ENCODE assay signal across 8 cellular contexts in genomic region chr2:38601061-38601460, GRCh38. TPM values are rescaled to one million over a fixed set of nuclear protein-coding genes. Genes with fewer than 3 reads are reported as not detected.
DNase-seq lines count a peak whose midpoint lies in the region; ATAC-seq and TF ChIP-seq lines count a peak whose summit lies in the region.

No MANE protein-coding gene starts in this region.

- DNase-seq in HAP-1 (ENCODE audit: low spot score in 2 of 2) (peak in 1 of 2 experiments; percentile 23), T-cell (no peak), fibroblast of the aortic adventitia (ENCODE audit: low read depth) (no peak), skeletal muscle cell (ENCODE audit: low read depth) (no peak), NCI-H2196 treated with DMSO at 0.1 percent for 48 hours (lab: John Stamatoyannopoulos, UW; ENCODE audit: unreplicated experiment) (no peak), hypothalamus (lab: John Stamatoyannopoulos, UW) (no peak), NCI-H748 treated with DMSO at 0.1 percent for 48 hours (lab: John Stamatoyannopoulos, UW) (no peak)

- no peaks in the 10 kb centered on the region for H3K9me3 ChIP-seq in HAP-1

- H3K36me3 Mint-ChIP-seq in T-cell = no peaks in the 10 kb centered on the region

- peaks cover 53 to 67% (median 59%) of the 10 kb centered on the region in 3 donors for H3K4me1 Mint-ChIP-seq in T-cell

- H3K4me3 Mint-ChIP-seq in T-cell = peak overlapping the region; percentile 78 to 94 (median 88)

- H3K4me3 ChIP-seq in HAP-1 (peak overlapping the region; percentile 83), fibroblast of the aortic adventitia (ENCODE audit: low read depth, low read length) (peak overlapping the region; percentile 80), skeletal muscle cell (ENCODE audit: low read depth, low read length) (peak overlapping the region; percentile 86)

- CTCF ChIA-PET in T-cell (lab: Charles Lee) = interaction anchor here (0.6 to 3.2 kb wide), 9 partner anchors 10 to 146 kb away, joined by 3 to 30 read pairs (median 5); no protein-coding TSS in a partner anchor

- peaks cover 33% of the 10 kb centered on the region for H3K4me1 ChIP-seq in HAP-1

- H3K36me3 ChIP-seq in HAP-1 (replicated peaks) = no peaks in the 10 kb centered on the region

- in situ Hi-C loops in HAP-1 (cut with MboI; ENCODE audit: low sequenced_read_pairs) = loop anchor here (10.0 kb wide), 1 partner anchor 134 kb away; no protein-coding TSS in a partner anchor

- no peaks in the 10 kb centered on the region for H3K27me3 Mint-ChIP-seq in T-cell

- ATAC-seq in T-cell (replicated peaks in 1 of 4) (no peak), HG03025 (IDR thresholded peaks at IDR 0.05; ENCODE audit: low FRiP score, unreplicated experiment) (no peak)

- H3K27ac Mint-ChIP-seq in T-cell = peak overlapping the region; percentile 76 to 90

- H3K9me3 Mint-ChIP-seq in T-cell = no peaks in the 10 kb centered on the region

- POLR2A ChIA-PET in T-cell (lab: Charles Lee) = interaction anchor here (0.5 to 5.0 kb wide), 12 partner anchors 13 to 1143 kb away, joined by 3 to 36 read pairs (median 3); partner anchors contain the start of gene SRSF7 (in 1 of the 2)

- TF ChIP-seq CTCF in fibroblast of the aortic adventitia (IDR thresholded peaks at IDR 0.05; ENCODE audit: insufficient read depth, low read length) = no peak

- H3K27me3 ChIP-seq in HAP-1 (ENCODE audit: low read depth) = no peaks in the 10 kb centered on the region

RNA-seq across cellular contexts. Expression of gene HNRNPLL, which starts 1.7 kb away (rescaled TPM):
- total RNA-seq in T-cell = 10 to 100 TPM; 28.1 to 69.0 (median 35.2) TPM
- total RNA-seq in fibroblast of the aortic adventitia (ENCODE audit: low replicate concordance) = 34.5 and 45.0 TPM in 2 replicates
